19 cellular contexts compared by ENCODE assay signal in the genomic region with DNA sequence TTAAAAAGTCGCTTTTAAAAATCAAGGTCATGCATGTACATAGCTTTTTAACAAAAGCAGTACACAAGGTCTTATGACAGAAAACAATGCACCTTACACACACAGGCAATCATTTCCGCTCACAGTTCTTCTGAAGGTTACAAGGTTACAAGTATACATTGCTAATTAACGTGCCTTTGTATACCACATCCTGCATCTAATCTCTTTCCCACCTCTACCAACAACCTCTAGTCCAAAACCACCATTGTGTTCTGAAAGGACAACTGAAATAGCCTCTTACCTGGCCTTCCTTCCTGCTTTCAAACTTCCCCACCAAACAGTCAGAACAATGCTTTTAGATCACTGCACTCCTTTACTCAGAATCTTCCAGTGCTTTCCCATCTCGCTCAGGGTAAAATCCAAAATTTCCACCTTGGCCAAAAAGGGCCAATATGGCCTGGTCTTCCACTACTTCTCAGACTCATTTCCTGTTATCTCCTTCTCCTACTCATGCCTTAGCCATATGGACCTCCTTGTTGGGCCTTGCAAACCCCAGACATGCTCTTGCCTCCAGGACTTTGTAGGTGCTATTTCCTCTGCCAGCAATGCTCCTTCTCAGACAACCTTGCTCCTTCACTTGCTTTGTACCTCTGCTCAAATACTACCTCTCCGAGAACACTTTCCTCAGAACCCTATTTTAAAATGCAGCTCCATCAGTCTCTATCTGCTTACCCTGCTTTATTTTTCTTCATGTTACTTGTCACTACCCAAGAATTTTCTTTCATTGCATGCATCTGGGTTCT.
DNase-seq lines count a peak whose midpoint lies in the region; ATAC-seq and TF ChIP-seq lines count a peak whose summit lies in the region.
"Had no signal": no experiment of that assay in that cellular context is flagged by ENCODE, and none has a peak within 500 bp of the region (broad histone marks: within the 10 kb centered on the region; RNA-seq: fewer than 3 reads in every experiment).

No MANE protein-coding gene starts in this region.

- H3K27me3 Mint-ChIP-seq in activated CD8-positive, alpha-beta memory T cell treated with anti-CD3 and anti-CD28 coated beads, Interleukin-2, amount 10 ng/mL, durations not matched to agents 7 days and 5 days: no peaks in the 10 kb centered on the region
- no peaks in the 10 kb centered on the region for H3K27me3 Mint-ChIP-seq in activated T-helper 1 cell treated with anti-CD3 and anti-CD28 coated beads, Interleukin-12 subunit alpha, Interleukin-12 subunit beta, Interleukin-2, Interleukin-4 antibody, amounts not matched to agents 30 ng/mL and 10 ng/mL and 1 ng/mL, durations not matched to agents 14 hours and 24 hours and 36 hours (ENCODE audit: insufficient read depth)
- no peaks in the 10 kb centered on the region for H3K27me3 Mint-ChIP-seq in naive thymus-derived CD8-positive, alpha-beta T cell

- no peak overlapping the region for H3K27ac ChIP-seq in MM.1S (ENCODE audit: low read length)
- H3K27ac ChIP-seq in thyroid gland: no peak overlapping the region
- H3K27ac ChIP-seq: stomach, upper lobe of left lung had no signal

- intact Hi-C loops in activated T-helper 1 cell treated with anti-CD3 and anti-CD28 coated beads, Interleukin-12 subunit alpha, Interleukin-12 subunit beta, Interleukin-2, Interleukin-4 antibody, amounts not matched to agents 30 ng/mL and 10 ng/mL and 1 ng/mL, durations not matched to agents 14 hours and 24 hours and 36 hours (cut with micrococcal nuclease): no loop called here
- intact Hi-C loops in thyroid gland (cut with DNase I): no loop called here

- no peak overlapping the region for H3K4me3 Mint-ChIP-seq in activated CD8-positive, alpha-beta memory T cell treated with anti-CD3 and anti-CD28 coated beads, Interleukin-2, amount 10 ng/mL, durations not matched to agents 7 days and 5 days
- H3K4me3 Mint-ChIP-seq in activated T-helper 1 cell treated with anti-CD3 and anti-CD28 coated beads, Interleukin-12 subunit alpha, Interleukin-12 subunit beta, Interleukin-2, Interleukin-4 antibody, amounts not matched to agents 30 ng/mL and 10 ng/mL and 1 ng/mL, durations not matched to agents 14 hours and 24 hours and 36 hours: no peak overlapping the region
- peak overlapping the region in 5 of 10 donors; percentile 1 to 25 (median 7) for H3K4me3 Mint-ChIP-seq in naive thymus-derived CD8-positive, alpha-beta T cell

- no peaks in the 10 kb centered on the region for H4K20me1 ChIP-seq in MM.1S (ENCODE audit: insufficient read depth, low read length)

- no peaks in the 10 kb centered on the region for H3K9me2 ChIP-seq in MM.1S (replicated peaks; ENCODE audit: insufficient read depth, low read length)

- H3K4me1 Mint-ChIP-seq in activated CD8-positive, alpha-beta memory T cell treated with anti-CD3 and anti-CD28 coated beads, Interleukin-2, amount 10 ng/mL, durations not matched to agents 7 days and 5 days: peaks cover 23% of the 10 kb centered on the region
- H3K4me1 Mint-ChIP-seq in activated T-helper 1 cell treated with anti-CD3 and anti-CD28 coated beads, Interleukin-12 subunit alpha, Interleukin-12 subunit beta, Interleukin-2, Interleukin-4 antibody, amounts not matched to agents 30 ng/mL and 10 ng/mL and 1 ng/mL, durations not matched to agents 14 hours and 24 hours and 36 hours (ENCODE audit: low read depth): peaks cover 14% of the 10 kb centered on the region
- peaks cover 9 to 19% (median 14%) of the 10 kb centered on the region in 4 donors for H3K4me1 Mint-ChIP-seq in naive thymus-derived CD8-positive, alpha-beta T cell

- H3K36me3 ChIP-seq in MM.1S (replicated peaks; ENCODE audit: insufficient read depth, low read length): no peaks in the 10 kb centered on the region
- no peaks in the 10 kb centered on the region for H3K36me3 ChIP-seq in thyroid gland
- H3K36me3 ChIP-seq: BE2C, upper lobe of left lung had no signal

- TF ChIP-seq CTCF in MM.1S (IDR thresholded peaks at IDR 0.05; ENCODE audit: low read length) (no peak), thyroid gland (IDR thresholded peaks at IDR 0.05) (no peak)

- CTCF ChIA-PET in activated CD8-positive, alpha-beta memory T cell treated with anti-CD3 and anti-CD28 coated beads, Interleukin-2, amount 10 ng/mL, durations not matched to agents 7 days and 5 days (lab: Charles Lee): interaction anchor here (1.1 to 1.4 kb wide), 2 partner anchors 9 to 302 kb away, joined by 3 to 6 read pairs; no protein-coding TSS in a partner anchor

- H3K79me2 ChIP-seq in MM.1S (ENCODE audit: low read length): no peaks in the 10 kb centered on the region

- H3K4me3 ChIP-seq in MM.1S (ENCODE audit: low read length): no peak overlapping the region
- no peak overlapping the region for H3K4me3 ChIP-seq in thyroid gland (replicated peaks in 1 of 3)
- H3K4me3 ChIP-seq: heart left ventricle, stomach, upper lobe of left lung had no signal

- H3K27me3 ChIP-seq in MM.1S (replicated peaks; ENCODE audit: insufficient read depth, low read length) (no peaks in the 10 kb centered on the region), thyroid gland (no peaks in the 10 kb centered on the region)
- H3K27me3 ChIP-seq: BE2C, heart left ventricle, stomach, upper lobe of left lung had no signal

- H3K9me3 Mint-ChIP-seq in activated CD8-positive, alpha-beta memory T cell treated with anti-CD3 and anti-CD28 coated beads, Interleukin-2, amount 10 ng/mL, durations not matched to agents 7 days and 5 days (ENCODE audit: low read depth): no peaks in the 10 kb centered on the region
- peaks cover 4% of the 10 kb centered on the region for H3K9me3 Mint-ChIP-seq in activated T-helper 1 cell treated with anti-CD3 and anti-CD28 coated beads, Interleukin-12 subunit alpha, Interleukin-12 subunit beta, Interleukin-2, Interleukin-4 antibody, amounts not matched to agents 30 ng/mL and 10 ng/mL and 1 ng/mL, durations not matched to agents 14 hours and 24 hours and 36 hours
- peaks cover 0 to 12% (median 0%) of the 10 kb centered on the region in 9 donors for H3K9me3 Mint-ChIP-seq in naive thymus-derived CD8-positive, alpha-beta T cell

- DNase-seq in activated CD8-positive, alpha-beta memory T cell treated with anti-CD3 and anti-CD28 coated beads, Interleukin-2, amount 10 ng/mL, durations not matched to agents 7 days and 5 days: no peak
- DNase-seq in activated CD8-positive, alpha-beta memory T cell treated with anti-CD3 and anti-CD28 coated beads for 24 hours: no peak
- no peak for DNase-seq in activated T-helper 1 cell treated with anti-CD3 and anti-CD28 coated beads, Interleukin-12 subunit alpha, Interleukin-12 subunit beta, Interleukin-2, Interleukin-4 antibody, amounts not matched to agents 30 ng/mL and 10 ng/mL and 1 ng/mL, durations not matched to agents 14 hours and 24 hours and 36 hours (ENCODE audit: low spot score)
- peak in 3 of 10 donors; percentile 6 to 18 (median 9) for DNase-seq in naive thymus-derived CD8-positive, alpha-beta T cell
- DNase-seq in dedifferentiated amniotic fluid mesenchymal stem cell (ENCODE audit: extremely low spot score) (no peak), MM.1S (no peak), thyroid gland (no peak)
- DNase-seq: activated gamma-delta T cell; BE2C; heart left ventricle; NCI-H1694; stimulated activated CD4-positive, alpha-beta T cell treated with anti-CD3 and anti-CD28 coated beads, Interleukin-1b, Interleukin-23, amount 100 ng/mL, for 48 hours; stomach; SW 1271; upper lobe of left lung had no signal

- H3K4me1 ChIP-seq in MM.1S (ENCODE audit: low read length): no peaks in the 10 kb centered on the region
- no peaks in the 10 kb centered on the region for H3K4me1 ChIP-seq in thyroid gland
- H3K4me1 ChIP-seq: BE2C, stomach, upper lobe of left lung had no signal

- POLR2A ChIA-PET in naive thymus-derived CD8-positive, alpha-beta T cell (lab: Charles Lee): interaction anchor here (0.6 kb wide), 2 partner anchors 184 to 234 kb away, joined by 3 to 5 read pairs; no protein-coding TSS in a partner anchor

- H3F3A ChIP-seq in MM.1S (ENCODE audit: insufficient read depth, low read length): no peaks in the 10 kb centered on the region

- 93% methylated on average over 5 of the region's 5 CpGs for WGBS in thyroid gland, 2 donors

- H3K9me3 ChIP-seq in MM.1S (replicated peaks; ENCODE audit: insufficient read depth, low read length) (no peaks in the 10 kb centered on the region), thyroid gland (no peaks in the 10 kb centered on the region)
- H3K9me3 ChIP-seq: BE2C, heart left ventricle, stomach, upper lobe of left lung had no signal

- no peak overlapping the region for H3K9ac ChIP-seq in MM.1S (ENCODE audit: low read length)

- no peak overlapping the region for H2AFZ ChIP-seq in MM.1S (ENCODE audit: low read length)

- TF ChIP-seq POLR2A in thyroid gland (IDR thresholded peaks at IDR 0.05): no peak

- ATAC-seq in activated CD8-positive, alpha-beta memory T cell treated with anti-CD3 and anti-CD28 coated beads, Interleukin-2, amount 10 ng/mL, durations not matched to agents 7 days and 5 days: peak; percentile 82
- ATAC-seq in GM21423 (IDR thresholded peaks at IDR 0.05; ENCODE audit: unreplicated experiment): peak; percentile 67
- peak; percentile 52 to 78 for ATAC-seq in naive thymus-derived CD8-positive, alpha-beta T cell
- ATAC-seq: HCT116, Right ventricle myocardium inferior, sciatic nerve had no signal

- peaks cover 28% of the 10 kb centered on the region for H3K36me3 Mint-ChIP-seq in activated CD8-positive, alpha-beta memory T cell treated with anti-CD3 and anti-CD28 coated beads, Interleukin-2, amount 10 ng/mL, durations not matched to agents 7 days and 5 days
- peaks cover 12% of the 10 kb centered on the region for H3K36me3 Mint-ChIP-seq in activated T-helper 1 cell treated with anti-CD3 and anti-CD28 coated beads, Interleukin-12 subunit alpha, Interleukin-12 subunit beta, Interleukin-2, Interleukin-4 antibody, amounts not matched to agents 30 ng/mL and 10 ng/mL and 1 ng/mL, durations not matched to agents 14 hours and 24 hours and 36 hours (ENCODE audit: low read depth)
- peaks cover 7 to 21% (median 8%) of the 10 kb centered on the region in 3 donors for H3K36me3 Mint-ChIP-seq in naive thymus-derived CD8-positive, alpha-beta T cell

- no peak overlapping the region for H3K4me2 ChIP-seq in MM.1S (ENCODE audit: low read depth, low read length)

- H3K27ac Mint-ChIP-seq in activated CD8-positive, alpha-beta memory T cell treated with anti-CD3 and anti-CD28 coated beads, Interleukin-2, amount 10 ng/mL, durations not matched to agents 7 days and 5 days: peak overlapping the region; percentile 52
- H3K27ac Mint-ChIP-seq in activated T-helper 1 cell treated with anti-CD3 and anti-CD28 coated beads, Interleukin-12 subunit alpha, Interleukin-12 subunit beta, Interleukin-2, Interleukin-4 antibody, amounts not matched to agents 30 ng/mL and 10 ng/mL and 1 ng/mL, durations not matched to agents 14 hours and 24 hours and 36 hours: peak overlapping the region; percentile 41
- peak overlapping the region; percentile 0 to 71 (median 42) for H3K27ac Mint-ChIP-seq in naive thymus-derived CD8-positive, alpha-beta T cell
